Comparison of ENCODE assay signal across 8 cellular contexts in genomic region chr9:98707158-98708102, GRCh38. TPM values are rescaled to one million over a fixed set of nuclear protein-coding genes. Genes with fewer than 3 reads are reported as not detected.
A peak's percentile ranks its signal among the peaks of the same experiment; 100 is the strongest.
DNase-seq lines count a peak whose midpoint lies in the region; ATAC-seq and TF ChIP-seq lines count a peak whose summit lies in the region.

No MANE protein-coding gene starts in this region.

- peaks cover 13 to 22% (median 16%) of the 10 kb centered on the region in 3 donors for H3K27me3 Mint-ChIP-seq in immature natural killer cell (ENCODE audit: low read depth in 3 of 3)

- WGBS in right lobe of liver (ENCODE audit: insufficient coverage, low coverage, low lambda C conversion rate, missing lambda C conversion rate): 0% methylated on average over 16 of the region's 79 CpGs

- no peak overlapping the region for H3K27ac Mint-ChIP-seq in immature natural killer cell

- no peak overlapping the region for H3K27ac ChIP-seq in BLaER1 treated with 17β-estradiol and CSF1 and Interleukin-3, amounts not matched to agents 10 nM and 100 nM
- no peak overlapping the region for H3K27ac ChIP-seq in right lobe of liver

- TF ChIP-seq CTCF in GM20000 (IDR thresholded peaks at IDR 0.05; ENCODE audit: extremely low read depth, missing control alignments): no peak
- peak; percentile 32 to 58 (median 50) for TF ChIP-seq CTCF in right lobe of liver (IDR thresholded peaks at IDR 0.05)

- no peaks in the 10 kb centered on the region for H3K36me3 ChIP-seq in BLaER1 treated with 17β-estradiol and CSF1 and Interleukin-3, amounts not matched to agents 10 nM and 100 nM
- no peaks in the 10 kb centered on the region for H3K36me3 ChIP-seq in right lobe of liver

- H3K4me3 Mint-ChIP-seq in immature natural killer cell: no peak overlapping the region

- peak overlapping the region; percentile 9 to 64 (median 52) for H3K4me3 ChIP-seq in BLaER1 treated with 17β-estradiol and CSF1 and Interleukin-3, amounts not matched to agents 10 nM and 100 nM
- no peak overlapping the region for H3K4me3 ChIP-seq in right lobe of liver

- ATAC-seq in right lobe of liver (peak; percentile 81 to 95 (median 84)), GM21526 (IDR thresholded peaks at IDR 0.05; ENCODE audit: low FRiP score, unreplicated experiment) (no peak)

- intact Hi-C loops in right lobe of liver (cut with DNase I): loop anchor here in 1 of 2 donors (5.0 kb wide), 1 partner anchor 390 kb away; no protein-coding TSS in a partner anchor

- H3K4me2 ChIP-seq in BLaER1 treated with 17β-estradiol and CSF1 and Interleukin-3, amounts not matched to agents 10 nM and 100 nM: peak overlapping the region; percentile 64 to 97 (median 90)

- peaks cover 11 to 31% (median 19%) of the 10 kb centered on the region in 10 experiments; a peak in 18 of 20 replicates for H3K4me1 ChIP-seq in BLaER1 treated with 17β-estradiol and CSF1 and Interleukin-3, amounts not matched to agents 10 nM and 100 nM
- H3K4me1 ChIP-seq in right lobe of liver: peaks cover 0 to 18% (median 4%) of the 10 kb centered on the region in 4 donors

- H3K4me1 Mint-ChIP-seq in immature natural killer cell: peaks cover 2 to 5% of the 10 kb centered on the region in 2 donors

- peaks cover 0 to 37% (median 9%) of the 10 kb centered on the region in 11 experiments; a peak in 12 of 22 replicates for H4K20me1 ChIP-seq in BLaER1 treated with 17β-estradiol and CSF1 and Interleukin-3, amounts not matched to agents 10 nM and 100 nM

- H3K9me3 ChIP-seq in BLaER1 treated with 17β-estradiol and CSF1 and Interleukin-3, amounts not matched to agents 10 nM and 100 nM (replicated peaks in 1 of 11): peaks cover 0 to 6% (median 0%) of the 10 kb centered on the region in 11 experiments; a peak in 1 of 22 replicates
- H3K9me3 ChIP-seq in right lobe of liver: no peaks in the 10 kb centered on the region

- H3K9me3 Mint-ChIP-seq in immature natural killer cell: peaks cover 0 to 3% (median 0%) of the 10 kb centered on the region in 6 donors

- peak overlapping the region in 2 of 11 experiments; percentile 14 to 16; a peak in 2 of 22 replicates for H3K9ac ChIP-seq in BLaER1 treated with 17β-estradiol and CSF1 and Interleukin-3, amounts not matched to agents 10 nM and 100 nM

- peak; percentile 70 for DNase-seq in GM20000 (ENCODE audit: low spot score)
- DNase-seq in NCI-H524 treated with DMSO at 0.1 percent for 48 hours (lab: John Stamatoyannopoulos, UW): peak; percentile 70
- peak; percentile 82 for DNase-seq in dermis blood vessel endothelial cell
- DNase-seq in right lobe of liver: peak in 1 of 3 donors; percentile 67
- DNase-seq in immature natural killer cell: no peak
- no peak for DNase-seq in SIG-M5 treated with dmso at 0.1 percent for 504 hours (lab: John Stamatoyannopoulos, UW; ENCODE audit: unreplicated experiment)

- peaks cover 0 to 4% (median 0%) of the 10 kb centered on the region in 3 donors for H3K36me3 Mint-ChIP-seq in immature natural killer cell

- peaks cover 49 to 67% (median 55%) of the 10 kb centered on the region in 11 experiments for H3K27me3 ChIP-seq in BLaER1 treated with 17β-estradiol and CSF1 and Interleukin-3, amounts not matched to agents 10 nM and 100 nM
- peaks cover 6 to 24% of the 10 kb centered on the region in 2 donors for H3K27me3 ChIP-seq in right lobe of liver

- no peak for TF ChIP-seq POLR2A in right lobe of liver (IDR thresholded peaks at IDR 0.05)

RNA-seq across cellular contexts. Expression of gene GABBR2, which starts 1.3 kb away (rescaled TPM):
- total RNA-seq in dermis blood vessel endothelial cell: 0.68 and 1.7 TPM in 2 replicates
- not detected for total RNA-seq in right lobe of liver
- not detected for polyA plus RNA-seq in immature natural killer cell

Comparison
In these comparisons a context has a peak if more than half of its experiments do, and no peak if none do; other contexts are left out.
1. H3K4me3 ChIP-seq: peak in BLaER1 treated with 17β-estradiol and CSF1 and Interleukin-3, amounts not matched to agents 10 nM and 100 nM (10 of 10); none in right lobe of liver (0 of 3).
2. DNase-seq: peak in GM20000 (single experiment), NCI-H524 treated with DMSO at 0.1 percent for 48 hours (single experiment) and dermis blood vessel endothelial cell (single experiment); none in immature natural killer cell (0 of 3) and SIG-M5 treated with dmso at 0.1 percent for 504 hours (single experiment).